ENCODE assay signal across 10 cellular contexts in the genomic region with DNA sequence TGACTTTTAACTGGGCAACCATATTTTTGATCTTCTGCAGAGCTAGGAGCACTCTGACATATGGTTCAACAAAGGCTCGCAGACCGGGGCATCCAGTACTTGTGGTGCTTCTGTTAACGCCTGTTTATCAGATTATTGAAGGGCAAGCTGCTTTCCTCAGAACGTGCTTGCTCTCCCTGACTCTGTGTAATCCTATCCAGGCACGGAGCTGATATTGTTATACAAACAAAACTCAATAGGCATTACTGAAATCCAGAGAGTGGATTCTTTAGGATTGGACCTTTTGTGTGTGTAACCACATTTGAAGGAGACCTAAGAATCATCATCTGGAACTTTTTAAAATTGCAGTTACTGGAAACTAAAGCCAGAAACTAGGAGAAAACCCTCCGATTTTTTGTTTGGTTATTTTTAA.
DNase-seq lines count a peak whose midpoint lies in the region; ATAC-seq, FAIRE-seq and TF ChIP-seq lines count a peak whose summit lies in the region.
"Had no signal": no experiment of that assay in that cellular context is flagged by ENCODE, and none has a peak within 500 bp of the region (broad histone marks: within the 10 kb centered on the region; RNA-seq: fewer than 3 reads in every experiment).

No MANE protein-coding gene starts in this region.

- H3K4me1 ChIP-seq in astrocyte (ENCODE audit: insufficient read depth, low read length) = no peaks in the 10 kb centered on the region
- H3K4me1 ChIP-seq in right lobe of liver = peaks cover 0 to 38% (median 18%) of the 10 kb centered on the region in 4 donors
- peaks cover 46 to 73% (median 52%) of the 10 kb centered on the region in 4 donors for H3K4me1 ChIP-seq in upper lobe of left lung

- no peaks in the 10 kb centered on the region for H3K9me3 Mint-ChIP-seq in astrocyte (ENCODE audit: unreplicated experiment)
- H3K9me3 Mint-ChIP-seq: activated CD4-positive, alpha-beta memory T cell treated with anti-CD3 and anti-CD28 coated beads for 36 hours had no signal

- H3K4me1 Mint-ChIP-seq in astrocyte (ENCODE audit: low read depth, unreplicated experiment) = peaks cover 2% of the 10 kb centered on the region

- H3K9me3 ChIP-seq in astrocyte (ENCODE audit: insufficient read depth, low read depth, low read length) (no peaks in the 10 kb centered on the region), right lobe of liver (no peaks in the 10 kb centered on the region), upper lobe of left lung (no peaks in the 10 kb centered on the region)

- no peak overlapping the region for H3K27ac Mint-ChIP-seq in astrocyte (ENCODE audit: unreplicated experiment)
- H3K27ac Mint-ChIP-seq: activated CD4-positive, alpha-beta memory T cell treated with anti-CD3 and anti-CD28 coated beads for 36 hours had no signal

- ATAC-seq in right lobe of liver (peak in 3 of 4 donors; percentile 26 to 59 (median 38)), upper lobe of left lung (ENCODE audit: low FRiP score in 2 of 2) (peak in 1 of 2 donors; percentile 26), HG03439 (IDR thresholded peaks at IDR 0.05; ENCODE audit: unreplicated experiment) (no peak), HG03469 (IDR thresholded peaks at IDR 0.05; ENCODE audit: unreplicated experiment) (no peak)

- H2AFZ ChIP-seq in astrocyte (ENCODE audit: low read depth, low read length) = no peak overlapping the region

- peaks cover 38% of the 10 kb centered on the region for H4K20me1 ChIP-seq in astrocyte (ENCODE audit: insufficient read depth, low read length)

- no peaks in the 10 kb centered on the region for H3K36me3 ChIP-seq in astrocyte (ENCODE audit: insufficient read depth, low read length)
- no peaks in the 10 kb centered on the region for H3K36me3 ChIP-seq in right lobe of liver
- no peaks in the 10 kb centered on the region for H3K36me3 ChIP-seq in upper lobe of left lung

- no peaks in the 10 kb centered on the region for H3K27me3 Mint-ChIP-seq in astrocyte (ENCODE audit: low read depth, unreplicated experiment)
- H3K27me3 Mint-ChIP-seq: activated CD4-positive, alpha-beta memory T cell treated with anti-CD3 and anti-CD28 coated beads for 36 hours had no signal

- H3K9ac ChIP-seq in astrocyte (ENCODE audit: low read length) = no peak overlapping the region

- TF ChIP-seq CTCF in astrocyte (IDR thresholded peaks at IDR 0.05; ENCODE audit: insufficient read depth, low read depth, low read length) (no peak), right lobe of liver (IDR thresholded peaks at IDR 0.05) (no peak), upper lobe of left lung (IDR thresholded peaks at IDR 0.05) (no peak)

- H3K4me2 ChIP-seq in astrocyte (ENCODE audit: low read length) = no peak overlapping the region

- WGBS in right lobe of liver (ENCODE audit: insufficient coverage, low coverage, low lambda C conversion rate, missing lambda C conversion rate) = 49% methylated on average over 6 of the region's 6 CpGs
- 36 to 56% methylated on average over 6 of the region's 6 CpGs for WGBS in upper lobe of left lung, 2 donors

- DNase-seq in NCI-H2107 treated with DMSO at 0.1 percent for 48 hours (lab: John Stamatoyannopoulos, UW; ENCODE audit: unreplicated experiment) = peak; percentile 81
- DNase-seq in NCI-H2107 (lab: John Stamatoyannopoulos, UW) = no peak
- DNase-seq in astrocyte (ENCODE audit: low read depth) = peak; percentile 33
- DNase-seq in right lobe of liver = no peak
- no peak for DNase-seq in upper lobe of left lung
- DNase-seq in NCI-H1436 (lab: John Stamatoyannopoulos, UW) = no peak
- DNase-seq: activated CD4-positive, alpha-beta memory T cell treated with anti-CD3 and anti-CD28 coated beads for 36 hours had no signal

- no peak for FAIRE-seq in astrocyte (lab: Jason Lieb, UNC)

- TF ChIP-seq EP300 in upper lobe of left lung (IDR thresholded peaks at IDR 0.05) = no peak

- H3K27ac ChIP-seq in astrocyte (ENCODE audit: low read depth, low read length) (no peak overlapping the region), right lobe of liver (peak overlapping the region in 2 of 3 donors; percentile 13), upper lobe of left lung (peak overlapping the region in 3 of 4 donors; percentile 14 to 54 (median 18))
- H3K27ac ChIP-seq: RWPE1 had no signal

- intact Hi-C loops in right lobe of liver (cut with DNase I) = no loop called here

- H3K4me3 Mint-ChIP-seq in astrocyte (ENCODE audit: unreplicated experiment) = no peak overlapping the region
- H3K4me3 Mint-ChIP-seq: activated CD4-positive, alpha-beta memory T cell treated with anti-CD3 and anti-CD28 coated beads for 36 hours had no signal

- TF ChIP-seq POLR2A in right lobe of liver (IDR thresholded peaks at IDR 0.05) (no peak), upper lobe of left lung (IDR thresholded peaks at IDR 0.05) (no peak)

- H3K79me2 ChIP-seq in astrocyte (ENCODE audit: insufficient read depth, low read length) = no peaks in the 10 kb centered on the region

- no peaks in the 10 kb centered on the region for H3K27me3 ChIP-seq in astrocyte (ENCODE audit: insufficient read depth, low read length)
- no peaks in the 10 kb centered on the region for H3K27me3 ChIP-seq in right lobe of liver
- H3K27me3 ChIP-seq in upper lobe of left lung = no peaks in the 10 kb centered on the region

- H3K36me3 Mint-ChIP-seq in astrocyte (ENCODE audit: low read depth, unreplicated experiment) = no peaks in the 10 kb centered on the region
- H3K36me3 Mint-ChIP-seq: activated CD4-positive, alpha-beta memory T cell treated with anti-CD3 and anti-CD28 coated beads for 36 hours had no signal

- H3K4me3 ChIP-seq in astrocyte (ENCODE audit: insufficient read depth, low read depth, low read length) (no peak overlapping the region), right lobe of liver (no peak overlapping the region), upper lobe of left lung (no peak overlapping the region)

Comparison
In these comparisons a context has a peak if more than half of its experiments do, and no peak if none do; other contexts are left out.
1. DNase-seq: peak in NCI-H2107 treated with DMSO at 0.1 percent for 48 hours (single experiment) and astrocyte (single experiment); none in NCI-H2107 (single experiment), right lobe of liver (0 of 3), upper lobe of left lung (0 of 2) and NCI-H1436 (single experiment).
2. ATAC-seq: peak in right lobe of liver (3 of 4); none in HG03439 (single experiment) and HG03469 (single experiment).